ENCODE assay signal across 2 cellular contexts in genomic region chr16:4488486-4488967, GRCh38.
A peak's percentile ranks its signal among the peaks of the same experiment; 100 is the strongest.
TF ChIP-seq lines count a peak whose summit lies in the region.

No MANE protein-coding gene starts in this region.

TF ChIP-seq in liver, 16 proteins besides CTCF, POLR2A, EP300 and RAD21:
- TF ChIP-seq NR2F2 (IDR thresholded peaks at IDR 0.05) (peak; percentile 85), SP1 (IDR thresholded peaks at IDR 0.05) (peak; percentile 50), HNF4G (IDR thresholded peaks at IDR 0.05) (no peak), JUND (IDR thresholded peaks at IDR 0.05) (peak in 1 of 2 donors; percentile 3)
TF ChIP-seq in liver: peak in this region for 3.

TF ChIP-seq in HepG2, 621 proteins besides CTCF, POLR2A, EP300 and RAD21:
- TF ChIP-seq SP140L (CRISPR knock-in tag; IDR thresholded peaks at IDR 0.05; ENCODE audit: borderline replicate concordance) (no peak), ZNF34 (CRISPR knock-in tag; IDR thresholded peaks at IDR 0.05; ENCODE audit: borderline replicate concordance) (no peak), ZBTB3 (CRISPR knock-in tag; IDR thresholded peaks at IDR 0.05; ENCODE audit: borderline replicate concordance, low read depth) (no peak)
- TF ChIP-seq, protein P1, sequence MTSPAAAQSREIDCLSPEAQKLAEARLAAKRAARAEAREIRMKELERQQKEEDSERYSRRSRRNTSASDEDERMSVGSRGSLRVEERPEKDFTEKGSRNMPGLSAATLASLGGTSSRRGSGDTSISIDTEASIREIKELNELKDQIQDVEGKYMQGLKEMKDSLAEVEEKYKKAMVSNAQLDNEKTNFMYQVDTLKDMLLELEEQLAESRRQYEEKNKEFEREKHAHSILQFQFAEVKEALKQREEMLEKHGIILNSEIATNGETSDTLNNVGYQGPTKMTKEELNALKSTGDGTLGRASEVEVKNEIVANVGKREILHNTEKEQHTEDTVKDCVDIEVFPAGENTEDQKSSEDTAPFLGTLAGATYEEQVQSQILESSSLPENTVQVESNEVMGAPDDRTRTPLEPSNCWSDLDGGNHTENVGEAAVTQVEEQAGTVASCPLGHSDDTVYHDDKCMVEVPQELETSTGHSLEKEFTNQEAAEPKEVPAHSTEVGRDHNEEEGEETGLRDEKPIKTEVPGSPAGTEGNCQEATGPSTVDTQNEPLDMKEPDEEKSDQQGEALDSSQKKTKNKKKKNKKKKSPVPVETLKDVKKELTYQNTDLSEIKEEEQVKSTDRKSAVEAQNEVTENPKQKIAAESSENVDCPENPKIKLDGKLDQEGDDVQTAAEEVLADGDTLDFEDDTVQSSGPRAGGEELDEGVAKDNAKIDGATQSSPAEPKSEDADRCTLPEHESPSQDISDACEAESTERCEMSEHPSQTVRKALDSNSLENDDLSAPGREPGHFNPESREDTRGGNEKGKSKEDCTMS (CRISPR knock-in tag; conservative IDR thresholded peaks at IDR 0.05) = no peak
